17 cellular contexts compared by ENCODE assay signal in genomic region chr5:75558972-75559632, GRCh38. TPM values are rescaled to one million over a fixed set of nuclear protein-coding genes. Genes with fewer than 3 reads are reported as not detected.
DNase-seq lines count a peak whose midpoint lies in the region; ATAC-seq, FAIRE-seq and TF ChIP-seq lines count a peak whose summit lies in the region.
"Had no signal": no experiment of that assay in that cellular context is flagged by ENCODE, and none has a peak within 500 bp of the region (broad histone marks: within the 10 kb centered on the region; RNA-seq: fewer than 3 reads in every experiment).

No MANE protein-coding gene starts in this region.

- no peak overlapping the region for H3K4me3 ChIP-seq in ACC112 (ENCODE audit: low read depth, low read length)
- no peak overlapping the region for H3K4me3 ChIP-seq in K562
- H3K4me3 ChIP-seq in HAP-1: no peak overlapping the region
- H3K4me3 ChIP-seq: lung, MG63 had no signal

- H3K36me3 ChIP-seq in ACC112 (ENCODE audit: insufficient read depth, low read length): peaks cover 23% of the 10 kb centered on the region
- H3K36me3 ChIP-seq in K562 (ENCODE audit: control insufficient read depth, insufficient read depth, low read length): peaks cover 11% of the 10 kb centered on the region; the same call in 1 of the 3 replicates
- no peaks in the 10 kb centered on the region; the same call in 1 of the 2 replicates for H3K36me3 ChIP-seq in HAP-1 (replicated peaks)

- CTCF ChIA-PET in K562 (lab: Yijun Ruan, JAX; ENCODE audit: low intra/inter-chr PET ratio): no interaction called here

- no peak overlapping the region for H3K4me2 ChIP-seq in K562 (ENCODE audit: insufficient read depth, low read length)

- no peak for TF ChIP-seq CTCF in K562 (IDR thresholded peaks at IDR 0.05 in 2 of 3, conservative IDR thresholded peaks at IDR 0.05 in 1 of 3; ENCODE audit: insufficient read depth in 2 of 3, low read depth in 1 of 3, low read length in 3 of 3)

- no peak for FAIRE-seq in K562 (lab: Jason Lieb, UNC)
- FAIRE-seq: astrocyte, endometrium, H1 had no signal

- POLR2A ChIA-PET in K562 (lab: Yijun Ruan, JAX): no interaction called here

- H3K27ac ChIP-seq in ACC112 (ENCODE audit: low read depth, low read length) (peak overlapping the region; percentile 62), K562 (ENCODE audit: extremely low read depth, low read depth, low read length) (no peak overlapping the region)

- H3K9me3 ChIP-seq in K562 (replicated peaks; ENCODE audit: control insufficient read depth, insufficient read depth, low read depth, low read length): no peaks in the 10 kb centered on the region
- no peaks in the 10 kb centered on the region for H3K9me3 ChIP-seq in HAP-1

- TF ChIP-seq RAD21 in K562 (CRISPR knock-in tag; conservative IDR thresholded peaks at IDR 0.05 in 1 of 2, IDR thresholded peaks at IDR 0.05 in 1 of 2): no peak

- in situ Hi-C loops in KBM-7 (cut with MboI; ENCODE audit: low pct_unique_long_range_greater_than_20kb, low sequenced_read_pairs): no loop called here
- in situ Hi-C loops in K562 (cut with MboI): no loop called here
- in situ Hi-C loops in HAP-1 (cut with MboI; ENCODE audit: low sequenced_read_pairs): no loop called here

- DNase-seq in KBM-7: peak; percentile 44
- DNase-seq in K562 (ENCODE audit: extremely low read depth in 1 of 4, low spot score in 3 of 4): no peak
- DNase-seq in left lobe of liver (ENCODE audit: low spot score): no peak
- no peak for DNase-seq in central memory CD4-positive, alpha-beta T cell
- DNase-seq in HAP-1 (ENCODE audit: low spot score in 2 of 2): no peak
- no peak for DNase-seq in T-helper 9 cell
- DNase-seq: activated CD4-positive, alpha-beta T cell treated with anti-CD3 and anti-CD28 coated beads, Interleukin-2, amount 50 U/mL, for 4 hours; DMS79 treated with DMSO at 0.1 percent for 48 hours; MG63; PC-3 had no signal

- BruUV-seq in K562 (replicated peaks; lab: Mats Ljungman, UMichigan): no TSS peak

- H2AFZ ChIP-seq in ACC112 (ENCODE audit: low read length, unreplicated experiment): no peak overlapping the region
- no peak overlapping the region for H2AFZ ChIP-seq in K562 (ENCODE audit: low read depth, low read length)

- TF ChIP-seq POLR2A in K562 (conservative IDR thresholded peaks at IDR 0.05): no peak

- H3K4me1 ChIP-seq in ACC112 (ENCODE audit: control insufficient read depth, insufficient read depth, low read length, unreplicated experiment) (peaks cover 11% of the 10 kb centered on the region), K562 (replicated peaks in 1 of 2; ENCODE audit: control insufficient read depth in 2 of 2, insufficient read depth in 2 of 2, low read length in 2 of 2) (no peaks in the 10 kb centered on the region), HAP-1 (peaks cover 10% of the 10 kb centered on the region)

- 44% methylated on average over 4 of the region's 4 CpGs for WGBS in K562 (ENCODE audit: insufficient coverage, low coverage, missing lambda C conversion rate)

- H3K9ac ChIP-seq in K562 (ENCODE audit: insufficient read depth in 1 of 2, low read depth in 2 of 2, low read length in 2 of 2): no peak overlapping the region

- no peak for TF ChIP-seq EP300 in K562 (IDR thresholded peaks at IDR 0.05; ENCODE audit: low read length)

- H3K27me3 ChIP-seq in ACC112 (ENCODE audit: insufficient read depth, low read length) (no peaks in the 10 kb centered on the region), K562 (ENCODE audit: control insufficient read depth in 2 of 2, insufficient read depth in 2 of 2, low read length in 2 of 2) (no peaks in the 10 kb centered on the region), HAP-1 (ENCODE audit: low read depth) (no peaks in the 10 kb centered on the region)
- H3K27me3 ChIP-seq: MG63 had no signal

- H4K20me1 ChIP-seq in K562 (replicated peaks; ENCODE audit: control insufficient read depth, insufficient read depth, low read length): no peaks in the 10 kb centered on the region

- H3K9me1 ChIP-seq in K562 (ENCODE audit: control insufficient read depth, insufficient read depth, low read length): no peaks in the 10 kb centered on the region

- ATAC-seq in K562 (peak; percentile 45; the same call in 2 of the 3 replicates), left lobe of liver (peak; percentile 53), HG02970 (IDR thresholded peaks at IDR 0.05; ENCODE audit: low FRiP score, unreplicated experiment) (no peak)
- ATAC-seq: activated T-helper 17 cell treated with anti-CD3 and anti-CD28 coated beads, Interleukin-2, amount 50 U/mL, for 72 hours; PC-3 had no signal

- intact Hi-C loops in K562 (cut with micrococcal nuclease): no loop called here

- H3K79me2 ChIP-seq in ACC112 (ENCODE audit: control insufficient read depth, insufficient read depth, low read length, unreplicated experiment) (peaks cover 28% of the 10 kb centered on the region), K562 (ENCODE audit: control insufficient read depth, insufficient read depth, low read length) (peaks cover 5% of the 10 kb centered on the region; the same call in 2 of the 3 replicates)

TF ChIP-seq in K562, 482 proteins besides CTCF, POLR2A, EP300 and RAD21 (continues in another document):
- TF ChIP-seq DDX20 (tag; IDR thresholded peaks at IDR 0.05; ENCODE audit: low read depth): no peak
- no peak for TF ChIP-seq ZNF347 (CRISPR knock-in tag; IDR thresholded peaks at IDR 0.05; ENCODE audit: low read depth)
- no peak for TF ChIP-seq TAF9B (IDR thresholded peaks at IDR 0.05; ENCODE audit: partially characterized antibody)
- TF ChIP-seq ZNF780A (CRISPR knock-in tag; IDR thresholded peaks at IDR 0.05): no peak

RNA-seq across cellular contexts. Expression of gene POLK, which starts 47.4 kb away (rescaled TPM):
- total RNA-seq in K562 (2011; cell fraction: chromatin; rRNA removed; ENCODE audit: low replicate concordance): 19.5 and 84.0 TPM in 2 replicates
- 9.0 and 15.1 TPM in 2 replicates for total RNA-seq in K562 (2011; cell fraction: nucleolus; rRNA removed)
- 23.5 and 47.5 TPM in 2 replicates for total RNA-seq in K562 (2011; cell fraction: nucleoplasm; rRNA removed)
- total RNA-seq in K562 (2014; rRNA removed): 9.4 and 15.0 TPM in 2 replicates
- 26.2 and 26.4 TPM in 2 replicates for total RNA-seq in K562 (2014; rRNA removed; fragmentation: Illumina TruSeq; extraction: Trizol)
- total RNA-seq in K562 (2015; rRNA removed; fragmentation: Illumina TruSeq; extraction: Trizol): 21.8 and 22.2 TPM in 2 replicates
- 15.3 and 16.5 TPM in 2 replicates for total RNA-seq in K562 (2021)
- 26.5 and 31.6 TPM in 2 replicates for polyA plus RNA-seq in K562 (2011; rRNA removed)
- 4.5 and 7.6 TPM in 2 replicates for polyA plus RNA-seq in K562 (2011; cell fraction: cytosol; rRNA removed)
- polyA plus RNA-seq in K562 (2011; cell fraction: nucleus; rRNA removed): 20.8 and 20.9 TPM in 2 replicates
- polyA plus RNA-seq in K562 (2012): 9.1 and 10.3 TPM in 2 replicates
- 16.3 and 20.8 TPM in 2 replicates for polyA plus RNA-seq in K562 (2014; fragmentation: Illumina TruSeq; extraction: Trizol)
- 10 to 100 TPM in 1 of 2 experiments, 1 to 10 TPM in 1; 6.1 to 11.4 TPM for polyA plus RNA-seq in K562 (2014; fragmentation: Nextera tagmentation; extraction: Ambion mirVana)
- 13.3 and 15.2 TPM in 2 replicates for polyA plus RNA-seq in K562 (2014; rRNA removed)
- polyA minus RNA-seq in K562 (2011; rRNA and poly(A)+ RNA removed): 72.2 and 76.7 TPM in 2 replicates
- polyA minus RNA-seq in K562 (2011; cell fraction: cytosol; rRNA and poly(A)+ RNA removed): 11.5 and 12.0 TPM in 2 replicates
- 19.8 and 35.3 TPM in 2 replicates for polyA minus RNA-seq in K562 (2011; cell fraction: nucleus; rRNA and poly(A)+ RNA removed)
- 9.9 TPM for total RNA-seq in left lobe of liver

RNA-seq across cellular contexts. Expression of gene CERT1, which starts 47.7 kb away (rescaled TPM):
- total RNA-seq in K562 (2011; cell fraction: chromatin; rRNA removed; ENCODE audit: low replicate concordance): 37.4 and 79.9 TPM in 2 replicates
- 11.7 and 14.3 TPM in 2 replicates for total RNA-seq in K562 (2011; cell fraction: nucleolus; rRNA removed)
- total RNA-seq in K562 (2011; cell fraction: nucleoplasm; rRNA removed): 41.1 and 65.3 TPM in 2 replicates
- total RNA-seq in K562 (2014; rRNA removed) (6.6 and 8.6 TPM in 2 replicates), K562 (2014; rRNA removed; fragmentation: Illumina TruSeq; extraction: Trizol) (20.8 and 26.6 TPM in 2 replicates), K562 (2015; rRNA removed; fragmentation: Illumina TruSeq; extraction: Trizol) (20.3 and 24.5 TPM in 2 replicates), K562 (2021) (19.4 and 24.7 TPM in 2 replicates), left lobe of liver (16.4 TPM)
- polyA plus RNA-seq in K562 (2011; rRNA removed) (9.8 and 11.4 TPM in 2 replicates), K562 (2014; fragmentation: Illumina TruSeq; extraction: Trizol) (16.0 and 21.6 TPM in 2 replicates), K562 (2014; fragmentation: Nextera tagmentation; extraction: Ambion mirVana) (1 to 10 TPM; 3.4 to 5.1 TPM), K562 (2014; rRNA removed) (7.7 and 8.3 TPM in 2 replicates)
- 4.0 and 6.2 TPM in 2 replicates for polyA plus RNA-seq in K562 (2011; cell fraction: cytosol; rRNA removed)
- 9.4 and 10.4 TPM in 2 replicates for polyA plus RNA-seq in K562 (2011; cell fraction: nucleus; rRNA removed)
- polyA plus RNA-seq in K562 (2012): 16.9 and 20.5 TPM in 2 replicates
- 41.3 and 46.5 TPM in 2 replicates for polyA minus RNA-seq in K562 (2011; rRNA and poly(A)+ RNA removed)
- 19.3 and 20.4 TPM in 2 replicates for polyA minus RNA-seq in K562 (2011; cell fraction: cytosol; rRNA and poly(A)+ RNA removed)
- 22.9 and 24.8 TPM in 2 replicates for polyA minus RNA-seq in K562 (2011; cell fraction: nucleus; rRNA and poly(A)+ RNA removed)

RNA-seq across cellular contexts. Expression of gene ANKDD1B, which starts 52.2 kb away (rescaled TPM):
- total RNA-seq in K562 (2011; cell fraction: chromatin; rRNA removed; ENCODE audit: low replicate concordance): 1.3 TPM in 1 of 2 replicates, not detected in the other
- not detected in 2 replicates for total RNA-seq in K562 (2011; cell fraction: nucleolus; rRNA removed)
- 1.3 TPM in 1 of 2 replicates, not detected in the other for total RNA-seq in K562 (2011; cell fraction: nucleoplasm; rRNA removed)
- total RNA-seq in K562 (2014; rRNA removed) (0.12 TPM in 1 of 2 replicates, not detected in the other), K562 (2014; rRNA removed; fragmentation: Illumina TruSeq; extraction: Trizol) (0.29 TPM in 2 replicates), K562 (2015; rRNA removed; fragmentation: Illumina TruSeq; extraction: Trizol) (0.07 and 0.19 TPM in 2 replicates), K562 (2021) (0.18 and 0.25 TPM in 2 replicates), left lobe of liver (0.13 TPM)
- polyA plus RNA-seq in K562 (2011; rRNA removed) (0.04 and 0.22 TPM in 2 replicates), K562 (2014; fragmentation: Illumina TruSeq; extraction: Trizol) (0.04 and 0.11 TPM in 2 replicates), K562 (2014; fragmentation: Nextera tagmentation; extraction: Ambion mirVana) (under 1 TPM; 0.18 to 0.27 TPM), K562 (2014; rRNA removed) (0.13 TPM in 1 of 2 replicates, not detected in the other)
- polyA plus RNA-seq in K562 (2011; cell fraction: cytosol; rRNA removed): not detected in 2 replicates
- polyA plus RNA-seq in K562 (2011; cell fraction: nucleus; rRNA removed): 0.37 and 0.70 TPM in 2 replicates
- 0.22 and 0.30 TPM in 2 replicates for polyA plus RNA-seq in K562 (2012)
- polyA minus RNA-seq in K562 (2011; rRNA and poly(A)+ RNA removed): 0.36 TPM in 1 of 2 replicates, not detected in the other
- polyA minus RNA-seq in K562 (2011; cell fraction: cytosol; rRNA and poly(A)+ RNA removed): not detected in 2 replicates
- polyA minus RNA-seq in K562 (2011; cell fraction: nucleus; rRNA and poly(A)+ RNA removed): 0.56 TPM in 1 of 2 replicates, not detected in the other
